38 cellular contexts compared by ENCODE assay signal in genomic region chr6:7999201-7999600, GRCh38.
"Had no signal": no experiment of that assay in that cellular context is flagged by ENCODE, and none has a peak within 500 bp of the region (broad histone marks: within the 10 kb centered on the region; RNA-seq: fewer than 3 reads in every experiment).

No MANE protein-coding gene starts in this region.

- H3K27me3 Mint-ChIP-seq: activated B cell treated with CpG ODN at 0.5 μM for 24 hours; activated CD4-positive, alpha-beta memory T cell treated with anti-CD3 and anti-CD28 coated beads for 36 hours; activated CD4-positive, alpha-beta T cell treated with anti-CD3 and anti-CD28 coated beads, Interleukin-2, amount 10 ng/mL, durations not matched to agents 24 days and 14 days; activated naive CD8-positive, alpha-beta T cell treated with anti-CD3 and anti-CD28 coated beads for 36 hours; activated T-helper 17 cell treated with anti-CD3 and anti-CD28 coated beads, Interleukin-2, amount 50 U/mL, for 72 hours had no signal

- H3K27me3 ChIP-seq: adrenal gland, body of pancreas, brain microvascular endothelial cell, breast epithelium had no signal

- H3K4me3 ChIP-seq: adrenal gland, body of pancreas, breast epithelium had no signal

- H3K4me1 ChIP-seq: adrenal gland, breast epithelium had no signal

- H3K36me3 ChIP-seq: adrenal gland, brain microvascular endothelial cell, breast epithelium had no signal

- H3K27ac ChIP-seq: adrenal gland, body of pancreas, brain microvascular endothelial cell, breast epithelium, VCaP had no signal

- DNase-seq: activated B cell treated with CpG ODN at 0.5 μM for 24 hours; activated CD4-positive, alpha-beta memory T cell treated with anti-CD3 and anti-CD28 coated beads for 36 hours; activated CD4-positive, alpha-beta T cell treated with anti-CD3 and anti-CD28 coated beads for 4 hours; activated CD4-positive, alpha-beta T cell treated with anti-CD3 and anti-CD28 coated beads, Interleukin-2, amount 10 ng/mL, durations not matched to agents 24 days and 14 days; activated CD4-positive, alpha-beta T cell treated with anti-CD3 and anti-CD28 coated beads, Interleukin-2, amount 50 U/mL, for 1 hour; activated CD4-positive, alpha-beta T cell treated with anti-CD3 and anti-CD28 coated beads, Interleukin-2, amount 50 U/mL, for 4 hours; activated CD4-positive, CD25-positive, alpha-beta regulatory T cell treated with anti-CD3 and anti-CD28 coated beads, Interleukin-2, amount 50 U/mL, for 72 hours; activated CD8-positive, alpha-beta memory T cell treated with anti-CD3 and anti-CD28 coated beads, Interleukin-2, amount 50 U/mL, for 4 hours; activated CD8-positive, alpha-beta T cell treated with anti-CD3 and anti-CD28 coated beads, Interleukin-2, amount 10 ng/mL, durations not matched to agents 7 days and 5 days; activated effector memory CD4-positive, alpha-beta T cell treated with anti-CD3 and anti-CD28 coated beads, Interleukin-2, amount 50 U/mL, for 16 hours; activated gamma-delta T cell treated with Interleukin-2 at 50 U/mL for 16 hours; activated naive CD4-positive, alpha-beta T cell; activated naive CD4-positive, alpha-beta T cell treated with anti-CD3 and anti-CD28 coated beads for 36 hours; activated naive CD4-positive, alpha-beta T cell treated with anti-CD3 and anti-CD28 coated beads, Interleukin-2, amount 50 U/mL, for 16 hours; activated naive CD8-positive, alpha-beta T cell treated with anti-CD3 and anti-CD28 coated beads for 36 hours; activated T-cell treated with anti-CD3 and anti-CD28 coated beads for 4 hours; activated T-cell treated with anti-CD3 and anti-CD28 coated beads, Interleukin-2, amount 50 U/mL, for 1 hour; activated T-cell treated with anti-CD3 and anti-CD28 coated beads, Interleukin-2, amount 50 U/mL, for 4 hours; activated T-cell treated with anti-CD3 and anti-CD28 coated beads, Interleukin-2, amount 50 U/mL, for 72 hours; adrenal gland; amniotic stem cell; aorta; body of pancreas; brain microvascular endothelial cell; central memory CD4-positive, alpha-beta T cell; SW 1271; T-helper 1 cell; T-helper 2 cell; T-helper 9 cell had no signal

- H3K4me1 Mint-ChIP-seq: activated CD4-positive, alpha-beta T cell treated with anti-CD3 and anti-CD28 coated beads, Interleukin-2, amount 10 ng/mL, durations not matched to agents 24 days and 14 days; activated naive CD8-positive, alpha-beta T cell treated with anti-CD3 and anti-CD28 coated beads for 36 hours; activated T-helper 17 cell treated with anti-CD3 and anti-CD28 coated beads, Interleukin-2, amount 50 U/mL, for 72 hours had no signal

- H3K9me3 Mint-ChIP-seq: activated B cell treated with CpG ODN at 0.5 μM for 24 hours; activated CD4-positive, alpha-beta memory T cell treated with anti-CD3 and anti-CD28 coated beads for 36 hours; activated CD4-positive, alpha-beta T cell treated with anti-CD3 and anti-CD28 coated beads, Interleukin-2, amount 10 ng/mL, durations not matched to agents 24 days and 14 days; activated naive CD4-positive, alpha-beta T cell treated with anti-CD3 and anti-CD28 coated beads for 36 hours; activated naive CD4-positive, alpha-beta T cell treated with anti-CD3 and anti-CD28 coated beads, Interleukin-2, amount 50 U/mL, for 72 hours; activated naive CD8-positive, alpha-beta T cell treated with anti-CD3 and anti-CD28 coated beads for 36 hours; activated T-cell treated with anti-CD3 and anti-CD28 coated beads, Interleukin-2, amount 50 U/mL, for 4 hours; activated T-cell treated with anti-CD3 and anti-CD28 coated beads, Interleukin-2, amount 50 U/mL, for 72 hours; activated T-helper 1 cell treated with anti-CD3 and anti-CD28 coated beads, Interleukin-12 subunit alpha, Interleukin-12 subunit beta, Interleukin-2, Interleukin-4 antibody, amounts not matched to agents 30 ng/mL and 10 ng/mL and 1 ng/mL, durations not matched to agents 14 hours and 24 hours and 36 hours; activated T-helper 17 cell treated with anti-CD3 and anti-CD28 coated beads, Interleukin-2, amount 50 U/mL, for 72 hours; T-helper 1 cell treated with Interleukin-12 subunit alpha and Interleukin-12 subunit beta and Interleukin-4 antibody, amounts not matched to agents 30 μg/mL and 1 μg/mL, for 36 hours; T-helper 2 cell treated with Interferon-gamma antibody and Interleukin-4, amounts not matched to agents 5 μg/mL and 100 μg/mL, for 36 hours had no signal

- H3K4me3 Mint-ChIP-seq: activated B cell treated with CpG ODN at 0.5 μM for 24 hours; activated CD4-positive, alpha-beta memory T cell treated with anti-CD3 and anti-CD28 coated beads for 36 hours; activated CD4-positive, alpha-beta T cell treated with anti-CD3 and anti-CD28 coated beads, Interleukin-2, amount 10 ng/mL, durations not matched to agents 24 days and 14 days; activated CD8-positive, alpha-beta T cell treated with anti-CD3 and anti-CD28 coated beads, Interleukin-2, amount 10 ng/mL, durations not matched to agents 7 days and 5 days; activated naive CD4-positive, alpha-beta T cell treated with anti-CD3 and anti-CD28 coated beads for 36 hours; activated naive CD8-positive, alpha-beta T cell treated with anti-CD3 and anti-CD28 coated beads for 36 hours; activated T-cell treated with anti-CD3 and anti-CD28 coated beads, Interleukin-2, amount 50 U/mL, for 4 hours; activated T-cell treated with anti-CD3 and anti-CD28 coated beads, Interleukin-2, amount 50 U/mL, for 72 hours; activated T-helper 1 cell treated with anti-CD3 and anti-CD28 coated beads, Interleukin-12 subunit alpha, Interleukin-12 subunit beta, Interleukin-2, Interleukin-4 antibody, amounts not matched to agents 30 ng/mL and 10 ng/mL and 1 ng/mL, durations not matched to agents 14 hours and 24 hours and 36 hours; activated T-helper 17 cell treated with anti-CD3 and anti-CD28 coated beads, Interleukin-2, amount 50 U/mL, for 72 hours; T-helper 1 cell treated with Interleukin-12 subunit alpha and Interleukin-12 subunit beta and Interleukin-4 antibody, amounts not matched to agents 30 μg/mL and 1 μg/mL, for 36 hours; T-helper 2 cell treated with Interferon-gamma antibody and Interleukin-4, amounts not matched to agents 5 μg/mL and 100 μg/mL, for 36 hours had no signal

- FAIRE-seq: astrocyte, TTC549 had no signal

- H3K27ac Mint-ChIP-seq: activated B cell treated with CpG ODN at 0.5 μM for 24 hours; activated CD4-positive, alpha-beta memory T cell treated with anti-CD3 and anti-CD28 coated beads for 36 hours; activated CD4-positive, alpha-beta T cell treated with anti-CD3 and anti-CD28 coated beads, Interleukin-2, amount 10 ng/mL, durations not matched to agents 24 days and 14 days; activated CD8-positive, alpha-beta T cell treated with anti-CD3 and anti-CD28 coated beads, Interleukin-2, amount 10 ng/mL, durations not matched to agents 7 days and 5 days; activated naive CD4-positive, alpha-beta T cell treated with anti-CD3 and anti-CD28 coated beads for 36 hours; activated naive CD4-positive, alpha-beta T cell treated with anti-CD3 and anti-CD28 coated beads, Interleukin-2, amount 50 U/mL, for 72 hours; activated naive CD8-positive, alpha-beta T cell treated with anti-CD3 and anti-CD28 coated beads for 36 hours; activated T-cell treated with anti-CD3 and anti-CD28 coated beads, Interleukin-2, amount 50 U/mL, for 72 hours; activated T-helper 1 cell treated with anti-CD3 and anti-CD28 coated beads, Interleukin-12 subunit alpha, Interleukin-12 subunit beta, Interleukin-2, Interleukin-4 antibody, amounts not matched to agents 30 ng/mL and 10 ng/mL and 1 ng/mL, durations not matched to agents 14 hours and 24 hours and 36 hours; activated T-helper 17 cell treated with anti-CD3 and anti-CD28 coated beads, Interleukin-2, amount 50 U/mL, for 72 hours; T-helper 1 cell treated with Interleukin-12 subunit alpha and Interleukin-12 subunit beta and Interleukin-4 antibody, amounts not matched to agents 30 μg/mL and 1 μg/mL, for 36 hours; T-helper 2 cell treated with Interferon-gamma antibody and Interleukin-4, amounts not matched to agents 5 μg/mL and 100 μg/mL, for 36 hours had no signal

- H3K9me3 ChIP-seq: adrenal gland, body of pancreas, breast epithelium had no signal

- ATAC-seq: activated CD8-positive, alpha-beta T cell treated with anti-CD3 and anti-CD28 coated beads, Interleukin-2, amount 10 ng/mL, durations not matched to agents 7 days and 5 days; activated naive CD4-positive, alpha-beta T cell treated with anti-CD3 and anti-CD28 coated beads, Interleukin-2, amount 50 U/mL, for 72 hours; activated T-cell treated with anti-CD3 and anti-CD28 coated beads, Interleukin-2, amount 50 U/mL, for 4 hours; activated T-cell treated with anti-CD3 and anti-CD28 coated beads, Interleukin-2, amount 50 U/mL, for 72 hours; activated T-helper 17 cell treated with anti-CD3 and anti-CD28 coated beads, Interleukin-2, amount 50 U/mL, for 72 hours; body of pancreas had no signal

- H3K36me3 Mint-ChIP-seq: activated CD4-positive, alpha-beta memory T cell treated with anti-CD3 and anti-CD28 coated beads for 36 hours had no signal
